ENCODE assay signal across 8 cellular contexts in genomic region chr7:131302876-131303707, GRCh38. TPM values are rescaled to one million over a fixed set of nuclear protein-coding genes. Genes with fewer than 3 reads are reported as not detected.
DNase-seq lines count a peak whose midpoint lies in the region; ATAC-seq and TF ChIP-seq lines count a peak whose summit lies in the region.

No MANE protein-coding gene starts in this region.

- no peak for ATAC-seq in HG03354 (IDR thresholded peaks at IDR 0.05; ENCODE audit: poor library complexity, severe bottlenecking, unreplicated experiment)

- H3K27ac Mint-ChIP-seq in T-helper 2 cell treated with Interferon-gamma antibody and Interleukin-4, amounts not matched to agents 5 μg/mL and 100 μg/mL, for 36 hours = no peak overlapping the region

- no peak overlapping the region for H3K27ac ChIP-seq in RWPE1

- CTCF ChIA-PET in RWPE1 (lab: Yijun Ruan, JAX) = interaction anchor here (1.0 to 1.5 kb wide), 4 partner anchors 12 to 235 kb away, joined by 3 to 4 read pairs (median 4); no protein-coding TSS in a partner anchor

- H3K9me3 Mint-ChIP-seq in T-helper 2 cell treated with Interferon-gamma antibody and Interleukin-4, amounts not matched to agents 5 μg/mL and 100 μg/mL, for 36 hours = peaks cover 9% of the 10 kb centered on the region

- H3K4me3 Mint-ChIP-seq in T-helper 2 cell treated with Interferon-gamma antibody and Interleukin-4, amounts not matched to agents 5 μg/mL and 100 μg/mL, for 36 hours = no peak overlapping the region

- POLR2A ChIA-PET in RWPE1 (lab: Yijun Ruan, JAX; ENCODE audit: low non-redundant PET) = no interaction called here

- peaks cover 1% of the 10 kb centered on the region for H3K36me3 Mint-ChIP-seq in T-helper 2 cell treated with Interferon-gamma antibody and Interleukin-4, amounts not matched to agents 5 μg/mL and 100 μg/mL, for 36 hours (ENCODE audit: low read depth)

- TF ChIP-seq CTCF in RWPE1 (conservative IDR thresholded peaks at IDR 0.05; ENCODE audit: low read depth) (peak; percentile 62), choroid plexus epithelial cell (conservative IDR thresholded peaks at IDR 0.05; ENCODE audit: low read depth, low read length) (peak; percentile 82)

- DNase-seq in T-helper 2 cell (peak in 3 of 5 experiments; percentile 2 to 40 (median 15)), RWPE1 (ENCODE audit: low spot score) (peak; percentile 35), choroid plexus epithelial cell (ENCODE audit: low read depth) (peak; percentile 61), mucosa of gallbladder (ENCODE audit: low spot score) (peak; percentile 38), NCI-H1105 treated with DMSO at 0.1 percent for 48 hours (lab: John Stamatoyannopoulos, UW) (no peak)
- DNase-seq in T-helper 2 cell treated with Interferon-gamma antibody and Interleukin-4, amounts not matched to agents 5 μg/mL and 100 μg/mL, for 36 hours (ENCODE audit: low spot score) = no peak
- no peak for DNase-seq in activated CD4-positive, CD25-positive, alpha-beta regulatory T cell treated with anti-CD3 and anti-CD28 coated beads, Interleukin-2, amount 50 U/mL, for 72 hours

- no peaks in the 10 kb centered on the region for H3K4me1 Mint-ChIP-seq in T-helper 2 cell treated with Interferon-gamma antibody and Interleukin-4, amounts not matched to agents 5 μg/mL and 100 μg/mL, for 36 hours (ENCODE audit: low read depth)

- no peak overlapping the region for H3K4me3 ChIP-seq in choroid plexus epithelial cell (ENCODE audit: low read depth, low read length)

- peaks cover 5% of the 10 kb centered on the region for H3K27me3 Mint-ChIP-seq in T-helper 2 cell treated with Interferon-gamma antibody and Interleukin-4, amounts not matched to agents 5 μg/mL and 100 μg/mL, for 36 hours (ENCODE audit: low read depth)

RNA-seq across cellular contexts. Expression of gene MKLN1, which starts 24.6 kb away (rescaled TPM):
- total RNA-seq in mucosa of gallbladder = 49.6 TPM

Comparison
In these comparisons a context has a peak if more than half of its experiments do, and no peak if none do; other contexts are left out.
1. DNase-seq: peak in T-helper 2 cell (3 of 5), RWPE1 (single experiment), choroid plexus epithelial cell (single experiment) and mucosa of gallbladder (single experiment); none in T-helper 2 cell treated with Interferon-gamma antibody and Interleukin-4, amounts not matched to agents 5 μg/mL and 100 μg/mL, for 36 hours (single experiment), NCI-H1105 treated with DMSO at 0.1 percent for 48 hours (single experiment) and activated CD4-positive, CD25-positive, alpha-beta regulatory T cell treated with anti-CD3 and anti-CD28 coated beads, Interleukin-2, amount 50 U/mL, for 72 hours (single experiment).